Comparison of ENCODE assay signal across 15 cellular contexts in genomic region chr4:132334081-132334480, GRCh38.
A peak's percentile ranks its signal among the peaks of the same experiment; 100 is the strongest.
DNase-seq lines count a peak whose midpoint lies in the region; FAIRE-seq and TF ChIP-seq lines count a peak whose summit lies in the region.
"Had no signal": no experiment of that assay in that cellular context is flagged by ENCODE, and none has a peak within 500 bp of the region (broad histone marks: within the 10 kb centered on the region; RNA-seq: fewer than 3 reads in every experiment).

No MANE protein-coding gene starts in this region.

- no peaks in the 10 kb centered on the region for H3K36me3 Mint-ChIP-seq in activated CD4-positive, alpha-beta memory T cell treated with anti-CD3 and anti-CD28 coated beads, Interleukin-2, amount 10 ng/mL, durations not matched to agents 7 days and 5 days (ENCODE audit: low read depth)
- H3K36me3 Mint-ChIP-seq in nephron progenitor cell (ENCODE audit: low read depth): no peaks in the 10 kb centered on the region

- peak; percentile 30 for DNase-seq in HS-5 (ENCODE audit: low read depth)
- peak; percentile 18 for DNase-seq in adipocyte (ENCODE audit: low read depth)
- DNase-seq in fibroblast of pulmonary artery (ENCODE audit: low read depth): peak; percentile 43
- DNase-seq in activated CD4-positive, alpha-beta memory T cell treated with anti-CD3 and anti-CD28 coated beads, Interleukin-2, amount 10 ng/mL, durations not matched to agents 7 days and 5 days: no peak
- DNase-seq in nephron progenitor cell: no peak
- DNase-seq in H54 (ENCODE audit: insufficient read length, low spot score): no peak
- no peak for DNase-seq in T-helper 1 cell
- DNase-seq: BE2C; CD4-positive, alpha-beta T cell; H7; NCI-H187; NCI-H2171 treated with DMSO at 0.1 percent for 48 hours; NCI-H748 treated with DMSO at 0.1 percent for 48 hours; RPMI8226 had no signal

- peaks cover 2% of the 10 kb centered on the region for H3K9me3 Mint-ChIP-seq in activated CD4-positive, alpha-beta memory T cell treated with anti-CD3 and anti-CD28 coated beads, Interleukin-2, amount 10 ng/mL, durations not matched to agents 7 days and 5 days
- no peaks in the 10 kb centered on the region for H3K9me3 Mint-ChIP-seq in nephron progenitor cell

- H3K4me1 Mint-ChIP-seq in activated CD4-positive, alpha-beta memory T cell treated with anti-CD3 and anti-CD28 coated beads, Interleukin-2, amount 10 ng/mL, durations not matched to agents 7 days and 5 days: no peaks in the 10 kb centered on the region
- no peaks in the 10 kb centered on the region for H3K4me1 Mint-ChIP-seq in nephron progenitor cell

- no peak overlapping the region for H3K4me3 ChIP-seq in adipocyte (ENCODE audit: low read length)
- no peak overlapping the region for H3K4me3 ChIP-seq in fibroblast of pulmonary artery (replicated peaks; ENCODE audit: low read depth, low read length)

- no peak for TF ChIP-seq POLR2A in H54 (IDR thresholded peaks at IDR 0.05; ENCODE audit: low read depth, low read length)

- FAIRE-seq in H54 (lab: Jason Lieb, UNC): no peak
- FAIRE-seq: GM19239 had no signal

- H3K4me1 ChIP-seq in adipocyte (ENCODE audit: control insufficient read depth, insufficient read depth, low read length): peaks cover 3% of the 10 kb centered on the region
- H3K4me1 ChIP-seq: BE2C had no signal

- no peaks in the 10 kb centered on the region for H3K27me3 Mint-ChIP-seq in activated CD4-positive, alpha-beta memory T cell treated with anti-CD3 and anti-CD28 coated beads, Interleukin-2, amount 10 ng/mL, durations not matched to agents 7 days and 5 days
- H3K27me3 Mint-ChIP-seq in nephron progenitor cell (ENCODE audit: low read depth, poor library complexity): no peaks in the 10 kb centered on the region
- H3K27me3 Mint-ChIP-seq: CD4-positive, alpha-beta T cell had no signal

- no peak overlapping the region for H3K4me3 Mint-ChIP-seq in activated CD4-positive, alpha-beta memory T cell treated with anti-CD3 and anti-CD28 coated beads, Interleukin-2, amount 10 ng/mL, durations not matched to agents 7 days and 5 days
- H3K4me3 Mint-ChIP-seq in nephron progenitor cell: no peak overlapping the region
- H3K4me3 Mint-ChIP-seq: CD4-positive, alpha-beta T cell had no signal

- CTCF ChIA-PET in activated CD4-positive, alpha-beta memory T cell treated with anti-CD3 and anti-CD28 coated beads, Interleukin-2, amount 10 ng/mL, durations not matched to agents 7 days and 5 days (lab: Charles Lee): no interaction called here

- POLR2A ChIA-PET in activated CD4-positive, alpha-beta memory T cell treated with anti-CD3 and anti-CD28 coated beads, Interleukin-2, amount 10 ng/mL, durations not matched to agents 7 days and 5 days (lab: Charles Lee): no interaction called here

- no peaks in the 10 kb centered on the region for H3K36me3 ChIP-seq in adipocyte (ENCODE audit: control insufficient read depth, insufficient read depth, low read length, severe bottlenecking)
- H3K36me3 ChIP-seq: BE2C had no signal

- H3K9ac ChIP-seq in adipocyte (ENCODE audit: low read length): no peak overlapping the region

- H3K27me3 ChIP-seq in adipocyte (replicated peaks; ENCODE audit: control insufficient read depth, insufficient read depth, low read length): no peaks in the 10 kb centered on the region
- H3K27me3 ChIP-seq: BE2C had no signal

- H3K27ac Mint-ChIP-seq in activated CD4-positive, alpha-beta memory T cell treated with anti-CD3 and anti-CD28 coated beads, Interleukin-2, amount 10 ng/mL, durations not matched to agents 7 days and 5 days: no peak overlapping the region
- H3K27ac Mint-ChIP-seq in nephron progenitor cell: no peak overlapping the region
- H3K27ac Mint-ChIP-seq: CD4-positive, alpha-beta T cell had no signal

- TF ChIP-seq CTCF in fibroblast of pulmonary artery (IDR thresholded peaks at IDR 0.05; ENCODE audit: low read length, missing control alignments): no peak
- no peak for TF ChIP-seq CTCF in nephron progenitor cell (IDR thresholded peaks at IDR 0.05)

- H3K9me3 ChIP-seq in adipocyte (ENCODE audit: control insufficient read depth, low read length): no peaks in the 10 kb centered on the region
- H3K9me3 ChIP-seq: BE2C had no signal

Comparison
In these comparisons a context has a peak if more than half of its experiments do, and no peak if none do; other contexts are left out.
1. DNase-seq: peak in HS-5 (single experiment), adipocyte (single experiment) and fibroblast of pulmonary artery (single experiment); none in activated CD4-positive, alpha-beta memory T cell treated with anti-CD3 and anti-CD28 coated beads, Interleukin-2, amount 10 ng/mL, durations not matched to agents 7 days and 5 days (single experiment), nephron progenitor cell (single experiment), H54 (single experiment) and T-helper 1 cell (0 of 5).